1 cellular context compared by ENCODE assay signal in the genomic region with DNA sequence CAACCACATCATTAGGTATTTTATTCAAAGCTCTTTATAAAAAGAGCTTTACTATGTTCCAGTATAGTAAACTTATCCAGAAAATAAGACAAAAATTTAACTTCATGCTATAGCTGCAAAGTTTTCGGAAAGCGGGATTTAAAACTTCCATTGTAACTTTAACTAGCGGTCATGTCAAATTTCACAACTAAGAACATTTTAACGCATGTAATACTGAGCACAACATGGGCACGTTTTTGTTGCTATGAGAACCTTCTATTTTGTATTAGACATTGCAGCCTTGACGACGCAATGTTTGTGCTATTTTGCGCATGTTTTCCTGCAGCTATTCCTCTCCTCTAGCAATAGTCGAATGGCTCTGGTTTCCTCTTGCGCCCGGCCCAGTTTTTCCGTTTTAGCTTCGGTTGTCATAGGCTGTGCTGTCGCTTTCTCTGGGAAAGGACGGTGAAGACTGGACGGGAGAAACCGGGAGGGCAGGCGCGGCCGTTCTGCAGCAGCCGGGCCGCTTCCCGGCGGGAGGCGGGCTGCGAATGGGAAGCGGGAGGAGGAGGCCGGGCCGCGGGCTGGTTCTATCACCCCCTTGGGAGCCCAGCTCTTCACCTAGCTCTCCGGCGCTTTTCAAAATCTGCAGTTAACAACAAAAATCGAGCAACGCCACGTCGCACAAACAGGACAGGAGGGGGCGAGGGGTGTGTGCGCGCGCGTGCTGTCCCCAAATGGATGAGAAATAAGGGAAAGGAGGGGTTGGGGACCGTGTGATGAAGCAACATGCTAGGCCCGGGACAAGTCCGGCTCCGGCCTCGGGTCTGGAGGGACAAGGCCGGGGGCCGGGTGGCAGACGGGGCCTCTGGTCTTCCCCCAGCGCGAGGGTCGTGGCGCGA.
TF ChIP-seq lines count a peak whose summit lies in the region.

No MANE protein-coding gene starts in this region.

TF ChIP-seq in GM12878, 131 proteins besides CTCF, POLR2A, EP300 and RAD21 (continued from another document and continues in another):
- TF ChIP-seq, protein P1, sequence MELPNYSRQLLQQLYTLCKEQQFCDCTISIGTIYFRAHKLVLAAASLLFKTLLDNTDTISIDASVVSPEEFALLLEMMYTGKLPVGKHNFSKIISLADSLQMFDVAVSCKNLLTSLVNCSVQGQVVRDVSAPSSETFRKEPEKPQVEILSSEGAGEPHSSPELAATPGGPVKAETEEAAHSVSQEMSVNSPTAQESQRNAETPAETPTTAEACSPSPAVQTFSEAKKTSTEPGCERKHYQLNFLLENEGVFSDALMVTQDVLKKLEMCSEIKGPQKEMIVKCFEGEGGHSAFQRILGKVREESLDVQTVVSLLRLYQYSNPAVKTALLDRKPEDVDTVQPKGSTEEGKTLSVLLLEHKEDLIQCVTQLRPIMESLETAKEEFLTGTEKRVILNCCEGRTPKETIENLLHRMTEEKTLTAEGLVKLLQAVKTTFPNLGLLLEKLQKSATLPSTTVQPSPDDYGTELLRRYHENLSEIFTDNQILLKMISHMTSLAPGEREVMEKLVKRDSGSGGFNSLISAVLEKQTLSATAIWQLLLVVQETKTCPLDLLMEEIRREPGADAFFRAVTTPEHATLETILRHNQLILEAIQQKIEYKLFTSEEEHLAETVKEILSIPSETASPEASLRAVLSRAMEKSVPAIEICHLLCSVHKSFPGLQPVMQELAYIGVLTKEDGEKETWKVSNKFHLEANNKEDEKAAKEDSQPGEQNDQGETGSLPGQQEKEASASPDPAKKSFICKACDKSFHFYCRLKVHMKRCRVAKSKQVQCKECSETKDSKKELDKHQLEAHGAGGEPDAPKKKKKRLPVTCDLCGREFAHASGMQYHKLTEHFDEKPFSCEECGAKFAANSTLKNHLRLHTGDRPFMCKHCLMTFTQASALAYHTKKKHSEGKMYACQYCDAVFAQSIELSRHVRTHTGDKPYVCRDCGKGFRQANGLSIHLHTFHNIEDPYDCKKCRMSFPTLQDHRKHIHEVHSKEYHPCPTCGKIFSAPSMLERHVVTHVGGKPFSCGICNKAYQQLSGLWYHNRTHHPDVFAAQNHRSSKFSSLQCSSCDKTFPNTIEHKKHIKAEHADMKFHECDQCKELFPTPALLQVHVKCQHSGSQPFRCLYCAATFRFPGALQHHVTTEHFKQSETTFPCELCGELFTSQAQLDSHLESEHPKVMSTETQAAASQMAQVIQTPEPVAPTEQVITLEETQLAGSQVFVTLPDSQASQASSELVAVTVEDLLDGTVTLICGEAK (IDR thresholded peaks at IDR 0.05; ENCODE audit: borderline replicate concordance) = peak; percentile 19; the same call in 1 of the 2 replicates
- TF ChIP-seq MEF2A (IDR thresholded peaks at IDR 0.05; ENCODE audit: insufficient read depth, low read depth, low read length) (no peak), STAT1 (conservative IDR thresholded peaks at IDR 0.05) (no peak), CREB1 (IDR thresholded peaks at IDR 0.05; ENCODE audit: low read depth) (0 out of 2 replicates have a peak, but pooled peaks have one; percentile 26), POLR2AphosphoS5 (IDR thresholded peaks at IDR 0.05; ENCODE audit: low read length) (peak; percentile 35; the same call in 1 of the 2 replicates), HDAC6 (IDR thresholded peaks at IDR 0.05; ENCODE audit: unreplicated experiment) (no peak), DPF2 (IDR thresholded peaks at IDR 0.05) (no peak), IKZF1 (conservative IDR thresholded peaks at IDR 0.05) (peak; percentile 83), RCOR1 (conservative IDR thresholded peaks at IDR 0.05; ENCODE audit: low read depth, low read length) (no peak), SIN3A (IDR thresholded peaks at IDR 0.05; ENCODE audit: low read depth, low read length) (peak; percentile 40; the same call in 1 of the 2 replicates), LARP7 (IDR thresholded peaks at IDR 0.05) (no peak), FOXM1 (IDR thresholded peaks at IDR 0.05; ENCODE audit: low read depth, low read length) (0 out of 2 replicates have a peak, but pooled peaks have one; percentile 5), SUZ12 (IDR thresholded peaks at IDR 0.05; ENCODE audit: unreplicated experiment) (no peak), BHLHE40 (IDR thresholded peaks at IDR 0.05; ENCODE audit: borderline replicate concordance in 1 of 2, low read depth in 2 of 2, low read length in 1 of 2) (peak; percentile 88), CHD1 (IDR thresholded peaks at IDR 0.05; ENCODE audit: low read depth, low read length) (0 out of 2 replicates have a peak, but pooled peaks have one; percentile 45), RAD51 (IDR thresholded peaks at IDR 0.05) (no peak), TCF7 (IDR thresholded peaks at IDR 0.05; ENCODE audit: borderline replicate concordance) (no peak), RUNX3 (IDR thresholded peaks at IDR 0.05; ENCODE audit: low read length) (no peak)
- TF ChIP-seq, protein P2, sequence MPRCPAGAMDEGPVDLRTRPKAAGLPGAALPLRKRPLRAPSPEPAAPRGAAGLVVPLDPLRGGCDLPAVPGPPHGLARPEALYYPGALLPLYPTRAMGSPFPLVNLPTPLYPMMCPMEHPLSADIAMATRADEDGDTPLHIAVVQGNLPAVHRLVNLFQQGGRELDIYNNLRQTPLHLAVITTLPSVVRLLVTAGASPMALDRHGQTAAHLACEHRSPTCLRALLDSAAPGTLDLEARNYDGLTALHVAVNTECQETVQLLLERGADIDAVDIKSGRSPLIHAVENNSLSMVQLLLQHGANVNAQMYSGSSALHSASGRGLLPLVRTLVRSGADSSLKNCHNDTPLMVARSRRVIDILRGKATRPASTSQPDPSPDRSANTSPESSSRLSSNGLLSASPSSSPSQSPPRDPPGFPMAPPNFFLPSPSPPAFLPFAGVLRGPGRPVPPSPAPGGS (IDR thresholded peaks at IDR 0.05; ENCODE audit: borderline replicate concordance, insufficient read depth, low read depth, low read length, poor library complexity, severe bottlenecking) = no peak
- TF ChIP-seq, protein P3, sequence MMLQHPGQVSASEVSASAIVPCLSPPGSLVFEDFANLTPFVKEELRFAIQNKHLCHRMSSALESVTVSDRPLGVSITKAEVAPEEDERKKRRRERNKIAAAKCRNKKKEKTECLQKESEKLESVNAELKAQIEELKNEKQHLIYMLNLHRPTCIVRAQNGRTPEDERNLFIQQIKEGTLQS (IDR thresholded peaks at IDR 0.05; ENCODE audit: borderline replicate concordance, extremely low read depth, low read depth, low read length) = no peak
- TF ChIP-seq, protein P4, sequence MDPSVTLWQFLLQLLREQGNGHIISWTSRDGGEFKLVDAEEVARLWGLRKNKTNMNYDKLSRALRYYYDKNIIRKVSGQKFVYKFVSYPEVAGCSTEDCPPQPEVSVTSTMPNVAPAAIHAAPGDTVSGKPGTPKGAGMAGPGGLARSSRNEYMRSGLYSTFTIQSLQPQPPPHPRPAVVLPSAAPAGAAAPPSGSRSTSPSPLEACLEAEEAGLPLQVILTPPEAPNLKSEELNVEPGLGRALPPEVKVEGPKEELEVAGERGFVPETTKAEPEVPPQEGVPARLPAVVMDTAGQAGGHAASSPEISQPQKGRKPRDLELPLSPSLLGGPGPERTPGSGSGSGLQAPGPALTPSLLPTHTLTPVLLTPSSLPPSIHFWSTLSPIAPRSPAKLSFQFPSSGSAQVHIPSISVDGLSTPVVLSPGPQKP (IDR thresholded peaks at IDR 0.05; ENCODE audit: low read depth, low read length) = no peak
- TF ChIP-seq, protein P5, sequence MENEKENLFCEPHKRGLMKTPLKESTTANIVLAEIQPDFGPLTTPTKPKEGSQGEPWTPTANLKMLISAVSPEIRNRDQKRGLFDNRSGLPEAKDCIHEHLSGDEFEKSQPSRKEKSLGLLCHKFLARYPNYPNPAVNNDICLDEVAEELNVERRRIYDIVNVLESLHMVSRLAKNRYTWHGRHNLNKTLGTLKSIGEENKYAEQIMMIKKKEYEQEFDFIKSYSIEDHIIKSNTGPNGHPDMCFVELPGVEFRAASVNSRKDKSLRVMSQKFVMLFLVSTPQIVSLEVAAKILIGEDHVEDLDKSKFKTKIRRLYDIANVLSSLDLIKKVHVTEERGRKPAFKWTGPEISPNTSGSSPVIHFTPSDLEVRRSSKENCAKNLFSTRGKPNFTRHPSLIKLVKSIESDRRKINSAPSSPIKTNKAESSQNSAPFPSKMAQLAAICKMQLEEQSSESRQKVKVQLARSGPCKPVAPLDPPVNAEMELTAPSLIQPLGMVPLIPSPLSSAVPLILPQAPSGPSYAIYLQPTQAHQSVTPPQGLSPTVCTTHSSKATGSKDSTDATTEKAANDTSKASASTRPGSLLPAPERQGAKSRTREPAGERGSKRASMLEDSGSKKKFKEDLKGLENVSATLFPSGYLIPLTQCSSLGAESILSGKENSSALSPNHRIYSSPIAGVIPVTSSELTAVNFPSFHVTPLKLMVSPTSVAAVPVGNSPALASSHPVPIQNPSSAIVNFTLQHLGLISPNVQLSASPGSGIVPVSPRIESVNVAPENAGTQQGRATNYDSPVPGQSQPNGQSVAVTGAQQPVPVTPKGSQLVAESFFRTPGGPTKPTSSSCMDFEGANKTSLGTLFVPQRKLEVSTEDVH (IDR thresholded peaks at IDR 0.05; ENCODE audit: low read depth, partially characterized antibody) = no peak
- TF ChIP-seq, protein P6, sequence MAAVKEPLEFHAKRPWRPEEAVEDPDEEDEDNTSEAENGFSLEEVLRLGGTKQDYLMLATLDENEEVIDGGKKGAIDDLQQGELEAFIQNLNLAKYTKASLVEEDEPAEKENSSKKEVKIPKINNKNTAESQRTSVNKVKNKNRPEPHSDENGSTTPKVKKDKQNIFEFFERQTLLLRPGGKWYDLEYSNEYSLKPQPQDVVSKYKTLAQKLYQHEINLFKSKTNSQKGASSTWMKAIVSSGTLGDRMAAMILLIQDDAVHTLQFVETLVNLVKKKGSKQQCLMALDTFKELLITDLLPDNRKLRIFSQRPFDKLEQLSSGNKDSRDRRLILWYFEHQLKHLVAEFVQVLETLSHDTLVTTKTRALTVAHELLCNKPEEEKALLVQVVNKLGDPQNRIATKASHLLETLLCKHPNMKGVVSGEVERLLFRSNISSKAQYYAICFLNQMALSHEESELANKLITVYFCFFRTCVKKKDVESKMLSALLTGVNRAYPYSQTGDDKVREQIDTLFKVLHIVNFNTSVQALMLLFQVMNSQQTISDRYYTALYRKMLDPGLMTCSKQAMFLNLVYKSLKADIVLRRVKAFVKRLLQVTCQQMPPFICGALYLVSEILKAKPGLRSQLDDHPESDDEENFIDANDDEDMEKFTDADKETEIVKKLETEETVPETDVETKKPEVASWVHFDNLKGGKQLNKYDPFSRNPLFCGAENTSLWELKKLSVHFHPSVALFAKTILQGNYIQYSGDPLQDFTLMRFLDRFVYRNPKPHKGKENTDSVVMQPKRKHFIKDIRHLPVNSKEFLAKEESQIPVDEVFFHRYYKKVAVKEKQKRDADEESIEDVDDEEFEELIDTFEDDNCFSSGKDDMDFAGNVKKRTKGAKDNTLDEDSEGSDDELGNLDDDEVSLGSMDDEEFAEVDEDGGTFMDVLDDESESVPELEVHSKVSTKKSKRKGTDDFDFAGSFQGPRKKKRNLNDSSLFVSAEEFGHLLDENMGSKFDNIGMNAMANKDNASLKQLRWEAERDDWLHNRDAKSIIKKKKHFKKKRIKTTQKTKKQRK (IDR thresholded peaks at IDR 0.05; ENCODE audit: low read depth, low read length) = no peak
- TF ChIP-seq, protein P7, sequence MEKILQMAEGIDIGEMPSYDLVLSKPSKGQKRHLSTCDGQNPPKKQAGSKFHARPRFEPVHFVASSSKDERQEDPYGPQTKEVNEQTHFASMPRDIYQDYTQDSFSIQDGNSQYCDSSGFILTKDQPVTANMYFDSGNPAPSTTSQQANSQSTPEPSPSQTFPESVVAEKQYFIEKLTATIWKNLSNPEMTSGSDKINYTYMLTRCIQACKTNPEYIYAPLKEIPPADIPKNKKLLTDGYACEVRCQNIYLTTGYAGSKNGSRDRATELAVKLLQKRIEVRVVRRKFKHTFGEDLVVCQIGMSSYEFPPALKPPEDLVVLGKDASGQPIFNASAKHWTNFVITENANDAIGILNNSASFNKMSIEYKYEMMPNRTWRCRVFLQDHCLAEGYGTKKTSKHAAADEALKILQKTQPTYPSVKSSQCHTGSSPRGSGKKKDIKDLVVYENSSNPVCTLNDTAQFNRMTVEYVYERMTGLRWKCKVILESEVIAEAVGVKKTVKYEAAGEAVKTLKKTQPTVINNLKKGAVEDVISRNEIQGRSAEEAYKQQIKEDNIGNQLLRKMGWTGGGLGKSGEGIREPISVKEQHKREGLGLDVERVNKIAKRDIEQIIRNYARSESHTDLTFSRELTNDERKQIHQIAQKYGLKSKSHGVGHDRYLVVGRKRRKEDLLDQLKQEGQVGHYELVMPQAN (conservative IDR thresholded peaks at IDR 0.05) = peak; percentile 58; the same call in 1 of the 2 replicates
- TF ChIP-seq, protein P8, sequence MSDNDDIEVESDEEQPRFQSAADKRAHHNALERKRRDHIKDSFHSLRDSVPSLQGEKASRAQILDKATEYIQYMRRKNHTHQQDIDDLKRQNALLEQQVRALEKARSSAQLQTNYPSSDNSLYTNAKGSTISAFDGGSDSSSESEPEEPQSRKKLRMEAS (IDR thresholded peaks at IDR 0.05; ENCODE audit: low read depth, low read length) = no peak
- TF ChIP-seq, protein P9, sequence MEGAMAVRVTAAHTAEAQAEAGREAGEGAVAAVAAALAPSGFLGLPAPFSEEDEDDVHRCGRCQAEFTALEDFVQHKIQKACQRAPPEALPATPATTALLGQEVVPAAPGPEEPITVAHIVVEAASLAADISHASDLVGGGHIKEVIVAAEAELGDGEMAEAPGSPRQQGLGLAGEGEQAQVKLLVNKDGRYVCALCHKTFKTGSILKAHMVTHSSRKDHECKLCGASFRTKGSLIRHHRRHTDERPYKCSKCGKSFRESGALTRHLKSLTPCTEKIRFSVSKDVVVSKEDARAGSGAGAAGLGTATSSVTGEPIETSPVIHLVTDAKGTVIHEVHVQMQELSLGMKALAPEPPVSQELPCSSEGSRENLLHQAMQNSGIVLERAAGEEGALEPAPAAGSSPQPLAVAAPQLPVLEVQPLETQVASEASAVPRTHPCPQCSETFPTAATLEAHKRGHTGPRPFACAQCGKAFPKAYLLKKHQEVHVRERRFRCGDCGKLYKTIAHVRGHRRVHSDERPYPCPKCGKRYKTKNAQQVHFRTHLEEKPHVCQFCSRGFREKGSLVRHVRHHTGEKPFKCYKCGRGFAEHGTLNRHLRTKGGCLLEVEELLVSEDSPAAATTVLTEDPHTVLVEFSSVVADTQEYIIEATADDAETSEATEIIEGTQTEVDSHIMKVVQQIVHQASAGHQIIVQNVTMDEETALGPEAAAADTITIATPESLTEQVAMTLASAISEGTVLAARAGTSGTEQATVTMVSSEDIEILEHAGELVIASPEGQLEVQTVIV (IDR thresholded peaks at IDR 0.05; ENCODE audit: borderline replicate concordance, partially characterized antibody) = no peak
